Comparison of ENCODE assay signal across 1 cellular context in the genomic region with DNA sequence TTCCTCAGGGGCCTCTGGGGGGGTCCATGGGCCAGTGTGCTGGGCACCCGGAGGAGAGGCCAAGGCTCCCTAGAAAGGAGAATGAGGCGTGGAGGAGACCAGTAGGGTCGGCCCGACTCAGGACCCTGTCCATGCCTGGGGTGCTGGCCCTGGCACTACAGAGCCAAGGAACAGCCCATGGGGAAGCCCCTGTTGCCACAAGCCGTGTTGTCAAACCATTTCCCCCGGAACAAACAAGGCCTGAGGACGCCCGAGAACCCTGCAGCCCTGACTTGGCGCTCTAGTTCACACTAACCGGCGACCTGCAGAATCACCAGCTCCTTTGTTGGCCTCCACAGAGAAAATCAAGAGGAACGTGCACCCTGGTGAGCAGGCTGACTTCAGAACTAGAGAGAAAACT.
TF ChIP-seq lines count a peak whose summit lies in the region.

No MANE protein-coding gene starts in this region.

TF ChIP-seq in HCT116, 20 proteins besides CTCF, POLR2A, EP300 and RAD21:
- TF ChIP-seq, protein P1, sequence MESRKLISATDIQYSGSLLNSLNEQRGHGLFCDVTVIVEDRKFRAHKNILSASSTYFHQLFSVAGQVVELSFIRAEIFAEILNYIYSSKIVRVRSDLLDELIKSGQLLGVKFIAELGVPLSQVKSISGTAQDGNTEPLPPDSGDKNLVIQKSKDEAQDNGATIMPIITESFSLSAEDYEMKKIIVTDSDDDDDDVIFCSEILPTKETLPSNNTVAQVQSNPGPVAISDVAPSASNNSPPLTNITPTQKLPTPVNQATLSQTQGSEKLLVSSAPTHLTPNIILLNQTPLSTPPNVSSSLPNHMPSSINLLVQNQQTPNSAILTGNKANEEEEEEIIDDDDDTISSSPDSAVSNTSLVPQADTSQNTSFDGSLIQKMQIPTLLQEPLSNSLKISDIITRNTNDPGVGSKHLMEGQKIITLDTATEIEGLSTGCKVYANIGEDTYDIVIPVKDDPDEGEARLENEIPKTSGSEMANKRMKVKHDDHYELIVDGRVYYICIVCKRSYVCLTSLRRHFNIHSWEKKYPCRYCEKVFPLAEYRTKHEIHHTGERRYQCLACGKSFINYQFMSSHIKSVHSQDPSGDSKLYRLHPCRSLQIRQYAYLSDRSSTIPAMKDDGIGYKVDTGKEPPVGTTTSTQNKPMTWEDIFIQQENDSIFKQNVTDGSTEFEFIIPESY (IDR thresholded peaks at IDR 0.05; ENCODE audit: extremely low read depth, insufficient replicate concordance, low read length): no peak
- TF ChIP-seq ELF1 (IDR thresholded peaks at IDR 0.05; ENCODE audit: borderline replicate concordance, low read depth): no peak
- TF ChIP-seq EZH2phosphoT487 (IDR thresholded peaks at IDR 0.05; ENCODE audit: borderline replicate concordance): no peak
- no peak for TF ChIP-seq SIN3A (IDR thresholded peaks at IDR 0.05; ENCODE audit: low read depth)
- no peak for TF ChIP-seq CBX3 (IDR thresholded peaks at IDR 0.05; ENCODE audit: low read depth)
- TF ChIP-seq, protein P2, sequence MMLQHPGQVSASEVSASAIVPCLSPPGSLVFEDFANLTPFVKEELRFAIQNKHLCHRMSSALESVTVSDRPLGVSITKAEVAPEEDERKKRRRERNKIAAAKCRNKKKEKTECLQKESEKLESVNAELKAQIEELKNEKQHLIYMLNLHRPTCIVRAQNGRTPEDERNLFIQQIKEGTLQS (IDR thresholded peaks at IDR 0.05): no peak
- no peak for TF ChIP-seq ZFX (IDR thresholded peaks at IDR 0.05)
- TF ChIP-seq TCF7L2 (IDR thresholded peaks at IDR 0.05; ENCODE audit: borderline replicate concordance, extremely low read depth, insufficient read depth, insufficient read length): no peak
- no peak for TF ChIP-seq ZNF274 (IDR thresholded peaks at IDR 0.05; ENCODE audit: low read depth, low read length)
- TF ChIP-seq POLR2AphosphoS5 (IDR thresholded peaks at IDR 0.05; ENCODE audit: low read depth, low read length): no peak
- no peak for TF ChIP-seq CEBPB (IDR thresholded peaks at IDR 0.05; ENCODE audit: low read depth)
- TF ChIP-seq EZH2 (IDR thresholded peaks at IDR 0.05): no peak
- no peak for TF ChIP-seq YY1 (IDR thresholded peaks at IDR 0.05; ENCODE audit: extremely low read depth, insufficient replicate concordance, low read depth, low read length)
- TF ChIP-seq, protein P3, sequence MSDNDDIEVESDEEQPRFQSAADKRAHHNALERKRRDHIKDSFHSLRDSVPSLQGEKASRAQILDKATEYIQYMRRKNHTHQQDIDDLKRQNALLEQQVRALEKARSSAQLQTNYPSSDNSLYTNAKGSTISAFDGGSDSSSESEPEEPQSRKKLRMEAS (IDR thresholded peaks at IDR 0.05): no peak
- no peak for TF ChIP-seq EGR1 (IDR thresholded peaks at IDR 0.05; ENCODE audit: low read depth)
- no peak for TF ChIP-seq FOSL1 (IDR thresholded peaks at IDR 0.05; ENCODE audit: low read depth)
